8 cellular contexts compared by ENCODE assay signal in genomic region chr11:46362146-46363030, GRCh38. TPM values are rescaled to one million over a fixed set of nuclear protein-coding genes. Genes with fewer than 3 reads are reported as not detected.
DNase-seq lines count a peak whose midpoint lies in the region; ATAC-seq and FAIRE-seq lines count a peak whose summit lies in the region.

No MANE protein-coding gene starts in this region.

- FAIRE-seq in GM19239 (lab: Jason Lieb, UNC): no peak

- peak overlapping the region; percentile 27 to 60 for H3K4me3 ChIP-seq in muscle layer of duodenum (ENCODE audit: low read depth in 1 of 2, low read length in 2 of 2)

- intact Hi-C loops in Right ventricle myocardium inferior (cut with DNase I) (no loop called here), cardiac septum (cut with DNase I) (no loop called here)

- DNase-seq in Right ventricle myocardium inferior (ENCODE audit: missing footprints) (peak; percentile 69), cardiac septum (ENCODE audit: low spot score) (no peak), caudate nucleus (lab: John Stamatoyannopoulos, UW) (peak in 1 of 61 donors; percentile 45), H4 (ENCODE audit: low spot score) (no peak), GM19239 (ENCODE audit: insufficient read length, low spot score) (no peak)

- ATAC-seq in Right ventricle myocardium inferior (no peak), GM19023 (IDR thresholded peaks at IDR 0.05; ENCODE audit: unreplicated experiment) (no peak), GM18517 (IDR thresholded peaks at IDR 0.05; ENCODE audit: unreplicated experiment) (no peak)

- H3K4me1 ChIP-seq in muscle layer of duodenum (ENCODE audit: control insufficient read depth in 1 of 2, insufficient read depth in 2 of 2, low read length in 2 of 2): peaks cover 12 to 44% of the 10 kb centered on the region in 2 donors

- H3K27me3 ChIP-seq in muscle layer of duodenum (ENCODE audit: low read depth, low read length): no peaks in the 10 kb centered on the region

- H3K27ac ChIP-seq in caudate nucleus (ENCODE audit: low read depth, low read length) (peak overlapping the region; percentile 85), muscle layer of duodenum (ENCODE audit: low read length) (peak overlapping the region; percentile 51)

- no peaks in the 10 kb centered on the region for H3K36me3 ChIP-seq in muscle layer of duodenum (ENCODE audit: control insufficient read depth in 1 of 2, insufficient read depth in 2 of 2, low read length in 2 of 2)

- no peaks in the 10 kb centered on the region for H3K9me3 ChIP-seq in muscle layer of duodenum (ENCODE audit: control insufficient read depth in 1 of 2, low read length in 2 of 2)

RNA-seq across cellular contexts. Expression of gene DGKZ, which starts 15.1 kb away (rescaled TPM):
- total RNA-seq in Right ventricle myocardium inferior: 67.5 TPM
- total RNA-seq in cardiac septum: 66.8 TPM
- 25.3 and 38.9 TPM in 2 replicates for total RNA-seq in H4 (2014; rRNA removed; shearing (Covaris generic))

RNA-seq across cellular contexts. Expression of gene MDK, which starts 19.1 kb away (rescaled TPM):
- 3.2 TPM for total RNA-seq in Right ventricle myocardium inferior
- 6.2 TPM for total RNA-seq in cardiac septum
- 563 and 646 TPM in 2 replicates for total RNA-seq in H4 (2014; rRNA removed; shearing (Covaris generic))

RNA-seq across cellular contexts. Expression of gene CHRM4, which starts 29.2 kb away (rescaled TPM):
- total RNA-seq in Right ventricle myocardium inferior (not detected), cardiac septum (0.27 TPM)
- total RNA-seq in H4 (2014; rRNA removed; shearing (Covaris generic)): 0.33 and 0.48 TPM in 2 replicates

Comparison
In these comparisons a context has a peak if more than half of its experiments do, and no peak if none do; other contexts are left out.
1. RNA of gene MDK, which starts 19.1 kb away (total RNA-seq): 563 to 646 TPM in H4; 6.2 TPM in cardiac septum (single experiment) and 3.2 TPM in Right ventricle myocardium inferior (single experiment); every median in the first group is over 10 times any median in the second.